Comparison of ENCODE assay signal across 1 cellular context in genomic region chr16:67277999-67278772, GRCh38.
TF ChIP-seq lines count a peak whose summit lies in the region.

No MANE protein-coding gene starts in this region.

TF ChIP-seq in HepG2, 621 proteins besides CTCF, POLR2A, EP300 and RAD21 (continued from another document):
- peak; percentile 31 for TF ChIP-seq TIGD3 (CRISPR knock-in tag; IDR thresholded peaks at IDR 0.05; ENCODE audit: borderline replicate concordance)
- TF ChIP-seq ZNF138 (CRISPR knock-in tag; IDR thresholded peaks at IDR 0.05; ENCODE audit: low read depth): 0 out of 2 replicates have a peak, but pooled peaks have one; percentile 61
- TF ChIP-seq ATAD3A (CRISPR knock-in tag; IDR thresholded peaks at IDR 0.05): no peak
- TF ChIP-seq HNF1A (IDR thresholded peaks at IDR 0.05; ENCODE audit: low read depth): no peak
- TF ChIP-seq HNF1A (CRISPR knock-in tag; IDR thresholded peaks at IDR 0.05; ENCODE audit: borderline replicate concordance): no peak
- TF ChIP-seq ZNF230 (CRISPR knock-in tag; IDR thresholded peaks at IDR 0.05): no peak
- TF ChIP-seq GTF3A (CRISPR knock-in tag; conservative IDR thresholded peaks at IDR 0.05): no peak
- no peak for TF ChIP-seq KLF12 (CRISPR knock-in tag; IDR thresholded peaks at IDR 0.05; ENCODE audit: borderline replicate concordance)
- no peak for TF ChIP-seq GPN1 (CRISPR knock-in tag; IDR thresholded peaks at IDR 0.05; ENCODE audit: borderline replicate concordance)
- TF ChIP-seq ZGPAT (CRISPR knock-in tag; IDR thresholded peaks at IDR 0.05): 0 out of 2 replicates have a peak, but pooled peaks have one; percentile 20
- TF ChIP-seq ZNF512 (CRISPR knock-in tag; IDR thresholded peaks at IDR 0.05): no peak
